35 cellular contexts compared by ENCODE assay signal in genomic region chrX:77617206-77617605, GRCh38.
"Had no signal": no experiment of that assay in that cellular context is flagged by ENCODE, and none has a peak within 500 bp of the region (broad histone marks: within the 10 kb centered on the region; RNA-seq: fewer than 3 reads in every experiment).

No MANE protein-coding gene starts in this region.

- FAIRE-seq: colon, endometrium had no signal

- H3K4me2 ChIP-seq: hepatocyte had no signal

- H3K4me3 ChIP-seq: gastroesophageal sphincter, hepatocyte, ovary, prostate gland, skin epidermis, thyroid gland, upper lobe of left lung, vagina had no signal

- H3K4me1 ChIP-seq: gastroesophageal sphincter, prostate gland, thyroid gland, upper lobe of left lung, vagina had no signal

- ATAC-seq: activated CD4-positive, CD25-positive, alpha-beta regulatory T cell treated with anti-CD3 and anti-CD28 coated beads, Interleukin-2, amount 50 U/mL, for 24 hours; activated naive CD8-positive, alpha-beta T cell treated with anti-CD3 and anti-CD28 coated beads, Interleukin-2, amount 50 U/mL, for 24 hours; gastroesophageal sphincter; left colon; naive thymus-derived CD4-positive, alpha-beta T cell; sciatic nerve; stimulated activated memory B cell treated with anti-CD40 and anti-IgM and Interleukin-4, amounts not matched to agents 10 μg/mL and 1 μg/mL and 100 μg/mL, for 72 hours; stimulated activated naive CD8-positive, alpha-beta T cell treated with anti-CD3 and anti-CD28 coated beads, Interleukin-15, amount 100 ng/mL, for 72 hours; T-helper 17 cell had no signal

- H2AFZ ChIP-seq: hepatocyte had no signal

- H3K9me3 ChIP-seq: gastroesophageal sphincter, ovary, prostate gland, thyroid gland, upper lobe of left lung, vagina had no signal

- H3K36me3 ChIP-seq: ovary, prostate gland, thyroid gland, upper lobe of left lung, vagina had no signal

- H3K27ac ChIP-seq: gastroesophageal sphincter, hepatocyte, ovary, prostate gland, skin epidermis, thyroid gland, upper lobe of left lung, vagina, WERI-Rb-1 had no signal

- H3K9me3 Mint-ChIP-seq: activated CD4-positive, alpha-beta memory T cell treated with anti-CD3 and anti-CD28 coated beads, Interleukin-2, amount 10 ng/mL, durations not matched to agents 7 days and 5 days; activated CD4-positive, alpha-beta T cell treated with anti-CD3 and anti-CD28 coated beads, Interleukin-2, amount 10 ng/mL, durations not matched to agents 7 days and 5 days; activated naive CD4-positive, alpha-beta T cell treated with anti-CD3 and anti-CD28 coated beads, Interleukin-2, amount 50 U/mL, for 24 hours; activated naive CD8-positive, alpha-beta T cell treated with anti-CD3 and anti-CD28 coated beads, Interleukin-2, amount 50 U/mL, for 24 hours; activated T-cell treated with anti-CD3 and anti-CD28 coated beads, Interleukin-2, amount 50 U/mL, for 24 hours; naive thymus-derived CD4-positive, alpha-beta T cell; stimulated activated memory B cell treated with anti-CD40 and anti-IgM and Interleukin-4, amounts not matched to agents 10 μg/mL and 1 μg/mL and 100 μg/mL, for 72 hours; stimulated activated naive CD8-positive, alpha-beta T cell treated with anti-CD3 and anti-CD28 coated beads, Interleukin-15, amount 100 ng/mL, for 72 hours had no signal

- DNase-seq: activated CD4-positive, alpha-beta memory T cell treated with anti-CD3 and anti-CD28 coated beads, Interleukin-2, amount 10 ng/mL, durations not matched to agents 7 days and 5 days; activated CD4-positive, alpha-beta T cell treated with anti-CD3 and anti-CD28 coated beads, Interleukin-2, amount 10 ng/mL, durations not matched to agents 7 days and 5 days; activated CD8-positive, alpha-beta memory T cell treated with anti-CD3 and anti-CD28 coated beads, Interleukin-2, amount 50 U/mL, for 48 hours; activated gamma-delta T cell; activated naive CD8-positive, alpha-beta T cell treated with anti-CD3 and anti-CD28 coated beads, Interleukin-2, amount 50 U/mL, for 24 hours; activated T-cell treated with anti-CD3 and anti-CD28 coated beads, Interleukin-2, amount 50 U/mL, for 24 hours; amygdala; dermis blood vessel endothelial cell; effector CD4-positive, alpha-beta T cell; erythroblast; kidney; left colon; midbrain; naive thymus-derived CD4-positive, alpha-beta T cell; ovary; retina; stimulated activated CD4-positive, alpha-beta T cell treated with anti-CD3 and anti-CD28 coated beads, Interleukin-4, amount 100 ng/mL, for 24 hours; stimulated activated naive CD8-positive, alpha-beta T cell treated with anti-CD3 and anti-CD28 coated beads, Interleukin-15, amount 100 ng/mL, for 72 hours; substantia nigra; T-helper 17 cell; T1000; thyroid gland; upper lobe of left lung; WERI-Rb-1 had no signal

- H3K4me1 Mint-ChIP-seq: stimulated activated memory B cell treated with anti-CD40 and anti-IgM and Interleukin-4, amounts not matched to agents 10 μg/mL and 1 μg/mL and 100 μg/mL, for 72 hours had no signal

- H3K27me3 ChIP-seq: gastroesophageal sphincter, hepatocyte, ovary, thyroid gland, upper lobe of left lung, vagina had no signal

- H3K27me3 Mint-ChIP-seq: activated CD4-positive, alpha-beta memory T cell treated with anti-CD3 and anti-CD28 coated beads, Interleukin-2, amount 10 ng/mL, durations not matched to agents 7 days and 5 days; activated CD4-positive, alpha-beta T cell treated with anti-CD3 and anti-CD28 coated beads, Interleukin-2, amount 10 ng/mL, durations not matched to agents 7 days and 5 days; activated naive CD4-positive, alpha-beta T cell treated with anti-CD3 and anti-CD28 coated beads, Interleukin-2, amount 50 U/mL, for 24 hours; activated naive CD8-positive, alpha-beta T cell treated with anti-CD3 and anti-CD28 coated beads, Interleukin-2, amount 50 U/mL, for 24 hours; naive thymus-derived CD4-positive, alpha-beta T cell; stimulated activated memory B cell treated with anti-CD40 and anti-IgM and Interleukin-4, amounts not matched to agents 10 μg/mL and 1 μg/mL and 100 μg/mL, for 72 hours; stimulated activated naive CD8-positive, alpha-beta T cell treated with anti-CD3 and anti-CD28 coated beads, Interleukin-15, amount 100 ng/mL, for 72 hours; T-helper 17 cell had no signal

- H3K27ac Mint-ChIP-seq: activated CD4-positive, alpha-beta memory T cell treated with anti-CD3 and anti-CD28 coated beads, Interleukin-2, amount 10 ng/mL, durations not matched to agents 7 days and 5 days; activated CD4-positive, alpha-beta T cell treated with anti-CD3 and anti-CD28 coated beads, Interleukin-2, amount 10 ng/mL, durations not matched to agents 7 days and 5 days; activated naive CD4-positive, alpha-beta T cell treated with anti-CD3 and anti-CD28 coated beads, Interleukin-2, amount 50 U/mL, for 24 hours; activated naive CD8-positive, alpha-beta T cell treated with anti-CD3 and anti-CD28 coated beads, Interleukin-2, amount 50 U/mL, for 24 hours; activated T-cell treated with anti-CD3 and anti-CD28 coated beads, Interleukin-2, amount 50 U/mL, for 24 hours; stimulated activated memory B cell treated with anti-CD40 and anti-IgM and Interleukin-4, amounts not matched to agents 10 μg/mL and 1 μg/mL and 100 μg/mL, for 72 hours; T-helper 17 cell had no signal

- H3K4me3 Mint-ChIP-seq: activated CD4-positive, alpha-beta memory T cell treated with anti-CD3 and anti-CD28 coated beads, Interleukin-2, amount 10 ng/mL, durations not matched to agents 7 days and 5 days; activated CD4-positive, alpha-beta T cell treated with anti-CD3 and anti-CD28 coated beads, Interleukin-2, amount 10 ng/mL, durations not matched to agents 7 days and 5 days; activated naive CD4-positive, alpha-beta T cell treated with anti-CD3 and anti-CD28 coated beads, Interleukin-2, amount 50 U/mL, for 24 hours; activated naive CD8-positive, alpha-beta T cell treated with anti-CD3 and anti-CD28 coated beads, Interleukin-2, amount 50 U/mL, for 24 hours; activated T-cell treated with anti-CD3 and anti-CD28 coated beads, Interleukin-2, amount 50 U/mL, for 24 hours; naive thymus-derived CD4-positive, alpha-beta T cell; stimulated activated memory B cell treated with anti-CD40 and anti-IgM and Interleukin-4, amounts not matched to agents 10 μg/mL and 1 μg/mL and 100 μg/mL, for 72 hours; stimulated activated naive CD8-positive, alpha-beta T cell treated with anti-CD3 and anti-CD28 coated beads, Interleukin-15, amount 100 ng/mL, for 72 hours; T-helper 17 cell had no signal
